16 cellular contexts compared by ENCODE assay signal in the genomic region with DNA sequence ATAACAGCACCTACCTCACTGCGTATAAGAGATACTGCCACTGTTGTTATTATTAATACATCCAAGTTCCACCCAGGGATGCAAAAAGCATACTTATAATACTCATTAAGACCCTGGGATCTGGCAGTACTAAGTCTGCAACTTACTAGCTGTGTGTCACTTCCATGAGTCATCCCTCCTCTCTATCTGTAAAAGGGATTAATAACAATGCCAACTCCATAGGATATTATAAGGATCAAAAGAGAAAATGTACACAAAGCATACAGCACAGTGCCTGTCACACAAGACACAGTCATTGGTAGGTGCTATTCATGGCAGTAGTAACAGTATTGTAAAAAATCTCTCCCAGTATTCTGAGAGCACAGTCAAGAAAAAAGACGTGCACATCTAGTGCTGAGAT.
"Had no signal": no experiment of that assay in that cellular context is flagged by ENCODE, and none has a peak within 500 bp of the region (broad histone marks: within the 10 kb centered on the region; RNA-seq: fewer than 3 reads in every experiment).

No MANE protein-coding gene starts in this region.

- H3K4me3 Mint-ChIP-seq: activated naive CD8-positive, alpha-beta T cell treated with anti-CD3 and anti-CD28 coated beads, Interleukin-2, amount 10 ng/mL, durations not matched to agents 7 days and 5 days; activated T-helper 1 cell treated with anti-CD3 and anti-CD28 coated beads, Interleukin-12 subunit alpha, Interleukin-12 subunit beta, Interleukin-2, Interleukin-4 antibody, amounts not matched to agents 30 ng/mL and 10 ng/mL and 1 ng/mL, durations not matched to agents 14 hours and 24 hours and 36 hours; dendritic cell treated with granulocyte-macrophage colony-stimulating factor and Interleukin-4, amounts not matched to agents 40 ng/mL and 50 ng/mL, for 4 days; stimulated activated effector memory CD8-positive, alpha-beta T cell treated with anti-CD3 and anti-CD28 coated beads, Interleukin-12 subunit alpha, Interleukin-12 subunit beta, amount 100 ng/mL, for 72 hours; T-cell had no signal

- H3K36me3 Mint-ChIP-seq: activated naive CD8-positive, alpha-beta T cell treated with anti-CD3 and anti-CD28 coated beads, Interleukin-2, amount 10 ng/mL, durations not matched to agents 7 days and 5 days; stimulated activated effector memory CD8-positive, alpha-beta T cell treated with anti-CD3 and anti-CD28 coated beads, Interleukin-12 subunit alpha, Interleukin-12 subunit beta, amount 100 ng/mL, for 72 hours; T-cell had no signal

- FAIRE-seq: pancreas had no signal

- H3K9me3 Mint-ChIP-seq: activated naive CD8-positive, alpha-beta T cell treated with anti-CD3 and anti-CD28 coated beads, Interleukin-2, amount 10 ng/mL, durations not matched to agents 7 days and 5 days; activated T-helper 1 cell treated with anti-CD3 and anti-CD28 coated beads, Interleukin-12 subunit alpha, Interleukin-12 subunit beta, Interleukin-2, Interleukin-4 antibody, amounts not matched to agents 30 ng/mL and 10 ng/mL and 1 ng/mL, durations not matched to agents 14 hours and 24 hours and 36 hours; dendritic cell treated with granulocyte-macrophage colony-stimulating factor and Interleukin-4, amounts not matched to agents 40 ng/mL and 50 ng/mL, for 4 days; stimulated activated effector memory CD8-positive, alpha-beta T cell treated with anti-CD3 and anti-CD28 coated beads, Interleukin-12 subunit alpha, Interleukin-12 subunit beta, amount 100 ng/mL, for 72 hours; T-cell had no signal

- H3K36me3 ChIP-seq: esophagus muscularis mucosa, heart right ventricle, pancreas had no signal

- H3K4me1 ChIP-seq: esophagus muscularis mucosa, heart right ventricle, pancreas had no signal

- H3K27ac Mint-ChIP-seq: activated naive CD8-positive, alpha-beta T cell treated with anti-CD3 and anti-CD28 coated beads, Interleukin-2, amount 10 ng/mL, durations not matched to agents 7 days and 5 days; activated T-helper 1 cell treated with anti-CD3 and anti-CD28 coated beads, Interleukin-12 subunit alpha, Interleukin-12 subunit beta, Interleukin-2, Interleukin-4 antibody, amounts not matched to agents 30 ng/mL and 10 ng/mL and 1 ng/mL, durations not matched to agents 14 hours and 24 hours and 36 hours; dendritic cell treated with granulocyte-macrophage colony-stimulating factor and Interleukin-4, amounts not matched to agents 40 ng/mL and 50 ng/mL, for 4 days; stimulated activated effector memory CD8-positive, alpha-beta T cell treated with anti-CD3 and anti-CD28 coated beads, Interleukin-12 subunit alpha, Interleukin-12 subunit beta, amount 100 ng/mL, for 72 hours; T-cell had no signal

- H3K9me3 ChIP-seq: esophagus muscularis mucosa, heart right ventricle, mucosa of descending colon, pancreas had no signal

- H3K27me3 ChIP-seq: esophagus muscularis mucosa, pancreas had no signal

- ATAC-seq: heart right ventricle; left colon; mucosa of descending colon; pancreas; stimulated activated effector memory CD8-positive, alpha-beta T cell treated with anti-CD3 and anti-CD28 coated beads, Interleukin-12 subunit alpha, Interleukin-12 subunit beta, amount 100 ng/mL, for 72 hours; T-cell had no signal

- H3K27ac ChIP-seq: esophagus muscularis mucosa, heart right ventricle, pancreas had no signal

- DNase-seq: activated CD4-positive, CD25-positive, alpha-beta regulatory T cell treated with anti-CD3 and anti-CD28 coated beads, Interleukin-2, amount 50 U/mL, for 72 hours; activated naive CD8-positive, alpha-beta T cell treated with anti-CD3 and anti-CD28 coated beads, Interleukin-2, amount 10 ng/mL, durations not matched to agents 7 days and 5 days; anterior cingulate cortex; cerebellar nuclear complex; heart right ventricle; left colon; mucosa of descending colon; pancreas; stimulated activated CD4-positive, alpha-beta T cell treated with anti-CD3 and anti-CD28 coated beads, Interleukin-12 subunit alpha, Interleukin-12 subunit beta, amount 100 ng/mL, for 4 hours; stimulated activated CD4-positive, alpha-beta T cell treated with anti-CD3 and anti-CD28 coated beads, Interleukin-2, amount 100 ng/mL, for 24 hours; T-cell; T1000 had no signal

- H3K4me3 ChIP-seq: esophagus muscularis mucosa, heart right ventricle, mucosa of descending colon, pancreas had no signal
